Comparison of ENCODE assay signal across 8 cellular contexts in the genomic region with DNA sequence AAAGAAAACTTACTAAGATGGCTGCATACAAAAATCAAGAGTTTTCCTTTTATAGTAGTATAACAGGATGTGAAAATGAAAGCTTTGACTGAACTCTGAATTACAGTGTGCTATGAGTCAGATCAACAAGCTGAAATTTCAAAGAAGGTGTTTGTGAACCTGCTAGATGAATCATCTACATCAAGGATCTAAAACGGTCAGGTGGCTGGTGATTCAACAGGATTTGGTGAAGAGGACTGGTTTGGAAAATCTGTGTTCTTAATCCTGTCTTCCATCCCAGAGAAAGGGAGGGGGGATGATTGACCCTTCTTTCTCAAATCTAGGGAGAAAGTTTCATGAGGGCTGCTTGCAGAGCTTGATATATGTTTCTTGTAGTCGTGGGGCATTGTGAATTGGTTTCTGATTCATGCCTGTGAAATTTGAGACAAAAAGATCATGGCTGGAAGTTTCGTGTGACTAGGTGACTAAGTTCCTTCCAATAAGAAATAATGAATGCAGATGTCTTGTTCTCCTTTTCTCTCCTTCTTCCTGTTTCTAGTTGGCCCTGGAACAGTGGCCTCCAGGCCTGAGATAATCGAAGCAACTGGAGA.
DNase-seq lines count a peak whose midpoint lies in the region; ATAC-seq and TF ChIP-seq lines count a peak whose summit lies in the region.

No MANE protein-coding gene starts in this region.

- H3K4me3 Mint-ChIP-seq in endothelial cell (ENCODE audit: unreplicated experiment) = no peak overlapping the region

- no peaks in the 10 kb centered on the region for H3K4me1 ChIP-seq in mesendoderm (ENCODE audit: control insufficient read depth, low read depth, low read length)

- no peak overlapping the region for H2BK120ac ChIP-seq in mesendoderm (ENCODE audit: low read depth, low read length)

- no peaks in the 10 kb centered on the region for H3K9me3 Mint-ChIP-seq in endothelial cell (ENCODE audit: unreplicated experiment)

- H2AK5ac ChIP-seq in mesendoderm (ENCODE audit: low read length) = no peak overlapping the region

- no peak overlapping the region for H3K4me2 ChIP-seq in mesendoderm (ENCODE audit: low read length)

- H3K36me3 Mint-ChIP-seq in endothelial cell (ENCODE audit: low read depth, unreplicated experiment) = no peaks in the 10 kb centered on the region

- no peak overlapping the region for H3K56ac ChIP-seq in mesendoderm (ENCODE audit: low read length)

- no peaks in the 10 kb centered on the region for H3K27me3 ChIP-seq in mesendoderm (ENCODE audit: insufficient read depth, low read length, poor library complexity)

- no peaks in the 10 kb centered on the region for H3K79me1 ChIP-seq in mesendoderm (ENCODE audit: low read length)

- no peaks in the 10 kb centered on the region for H3K36me3 ChIP-seq in mesendoderm (ENCODE audit: control insufficient read depth, insufficient read depth, low read length)

- no peak overlapping the region for H2BK5ac ChIP-seq in mesendoderm (ENCODE audit: low read length)

- H3K27ac Mint-ChIP-seq in endothelial cell (ENCODE audit: unreplicated experiment) = no peak overlapping the region

- no peaks in the 10 kb centered on the region for H3K79me2 ChIP-seq in mesendoderm (ENCODE audit: control insufficient read depth, insufficient read depth, low read length)

- no peaks in the 10 kb centered on the region for H3K27me3 Mint-ChIP-seq in endothelial cell (ENCODE audit: unreplicated experiment)

- H3K18ac ChIP-seq in mesendoderm (ENCODE audit: low read length) = no peak overlapping the region

- H3K4ac ChIP-seq in mesendoderm (ENCODE audit: low read depth, low read length) = no peak overlapping the region

- no peak overlapping the region for H3K27ac ChIP-seq in mesendoderm (ENCODE audit: low read depth, low read length)

- peak; percentile 84 for DNase-seq in HS-5 (ENCODE audit: low read depth)
- peak; percentile 2 for DNase-seq in activated CD8-positive, alpha-beta memory T cell treated with anti-CD3 and anti-CD28 coated beads, Interleukin-2, amount 50 U/mL, for 1 hour (ENCODE audit: extremely low read depth)
- peak; percentile 20 for DNase-seq in mesendoderm
- no peak for DNase-seq in iPS-NIHi7 (ENCODE audit: extremely low spot score)
- no peak for DNase-seq in mucosa of gallbladder (ENCODE audit: low spot score)
- DNase-seq in endothelial cell (ENCODE audit: low spot score) = no peak

- H4K5ac ChIP-seq in mesendoderm (ENCODE audit: low read length) = no peak overlapping the region

- no peak overlapping the region for H3K9ac ChIP-seq in mesendoderm (ENCODE audit: low read length)

- H3K4me3 ChIP-seq in mesendoderm (ENCODE audit: low read length) = no peak overlapping the region

- H2BK15ac ChIP-seq in mesendoderm (replicated peaks; ENCODE audit: low read depth) = no peak overlapping the region

- no CpG with 5 or more reads among the region's 4 CpGs for WGBS in mesendoderm (ENCODE audit: extremely low coverage, insufficient coverage, low lambda C conversion rate)

- ATAC-seq in GM18502 (IDR thresholded peaks at IDR 0.05; ENCODE audit: poor library complexity, unreplicated experiment) (peak; percentile 100), GM21576 (IDR thresholded peaks at IDR 0.05; ENCODE audit: unreplicated experiment) (peak; percentile 98)

- TF ChIP-seq CTCF in endothelial cell (IDR thresholded peaks at IDR 0.05; ENCODE audit: unreplicated experiment) = no peak

- H3K23ac ChIP-seq in mesendoderm (ENCODE audit: low read length) = no peak overlapping the region

- H4K8ac ChIP-seq in mesendoderm (ENCODE audit: low read depth, low read length) = no peak overlapping the region

- H3K4me1 Mint-ChIP-seq in endothelial cell (ENCODE audit: unreplicated experiment) = no peaks in the 10 kb centered on the region

Comparison
In these comparisons a context has a peak if more than half of its experiments do, and no peak if none do; other contexts are left out.
1. DNase-seq: peak in HS-5 (single experiment), activated CD8-positive, alpha-beta memory T cell treated with anti-CD3 and anti-CD28 coated beads, Interleukin-2, amount 50 U/mL, for 1 hour (single experiment) and mesendoderm (single experiment); none in iPS-NIHi7 (single experiment), mucosa of gallbladder (single experiment) and endothelial cell (single experiment).